Comparison of ENCODE assay signal across 1 cellular context in the genomic region with DNA sequence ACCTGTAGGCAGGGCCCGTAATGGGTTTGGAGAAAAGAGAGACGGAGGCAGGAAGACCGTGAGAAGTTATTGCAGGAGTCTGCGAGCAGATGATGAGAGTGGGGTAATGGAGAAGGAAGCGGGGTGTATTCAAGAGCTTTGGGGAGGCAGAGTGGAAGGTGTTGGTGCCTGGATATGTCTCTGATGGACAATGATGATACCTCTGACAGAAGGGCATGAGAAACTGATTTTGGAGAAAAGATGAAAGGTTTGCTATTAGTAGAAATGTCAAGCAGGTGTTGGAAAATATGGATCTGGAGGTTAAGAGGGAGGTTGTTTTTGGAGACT.
TF ChIP-seq lines count a peak whose summit lies in the region.

No MANE protein-coding gene starts in this region.

TF ChIP-seq in K562, 482 proteins besides CTCF, POLR2A, EP300 and RAD21 (continued from another document and continues in another):
- TF ChIP-seq ZNF764 (CRISPR knock-in tag; IDR thresholded peaks at IDR 0.05; ENCODE audit: low read depth) (no peak), MAFK (IDR thresholded peaks at IDR 0.05; ENCODE audit: low read length) (peak; percentile 12; the same call in 1 of the 2 replicates), HMGN3 (IDR thresholded peaks at IDR 0.05; ENCODE audit: borderline replicate concordance, extremely low read depth, insufficient read length, low read depth, low read length) (no peak), POLR2B (IDR thresholded peaks at IDR 0.05; ENCODE audit: low read depth, partially characterized antibody) (peak; percentile 34), CHD2 (IDR thresholded peaks at IDR 0.05; ENCODE audit: low read depth, low read length) (no peak), ZNF232 (CRISPR knock-in tag; IDR thresholded peaks at IDR 0.05) (no peak), POLR3G (IDR thresholded peaks at IDR 0.05; ENCODE audit: extremely low read depth, insufficient read length, insufficient replicate concordance) (no peak), NFRKB (IDR thresholded peaks at IDR 0.05; ENCODE audit: low read depth) (0 out of 2 replicates have a peak, but pooled peaks have one; percentile 47), MTA1 (IDR thresholded peaks at IDR 0.05; ENCODE audit: borderline replicate concordance) (0 out of 2 replicates have a peak, but pooled peaks have one; percentile 15), FOSL1 (tag; conservative IDR thresholded peaks at IDR 0.05) (peak; percentile 46; the same call in 1 of the 2 replicates), ARID1B (IDR thresholded peaks at IDR 0.05) (0 out of 2 replicates have a peak, but pooled peaks have one; percentile 42), HDGF (IDR thresholded peaks at IDR 0.05) (peak; percentile 91), TAL1 (IDR thresholded peaks at IDR 0.05) (no peak), SMC3 (conservative IDR thresholded peaks at IDR 0.05; ENCODE audit: insufficient read depth, low read depth, low read length) (no peak), BRCA1 (IDR thresholded peaks at IDR 0.05) (no peak), BRCA1 (CRISPR knock-in tag; IDR thresholded peaks at IDR 0.05) (no peak), ZNF586 (CRISPR knock-in tag; conservative IDR thresholded peaks at IDR 0.05) (no peak), IRF2 (CRISPR knock-in tag; IDR thresholded peaks at IDR 0.05) (no peak), ZNF445 (CRISPR knock-in tag; IDR thresholded peaks at IDR 0.05; ENCODE audit: low read depth) (no peak), SMARCB1 (IDR thresholded peaks at IDR 0.05; ENCODE audit: insufficient read length, low read depth) (no peak), ZNF174 (CRISPR knock-in tag; IDR thresholded peaks at IDR 0.05) (no peak), MTA2 (IDR thresholded peaks at IDR 0.05; ENCODE audit: low read depth) (0 out of 2 replicates have a peak, but pooled peaks have one; percentile 7), NCOA4 (IDR thresholded peaks at IDR 0.05; ENCODE audit: partially characterized antibody) (peak; percentile 8), TBP (optimal IDR thresholded peaks at IDR 0.05; ENCODE audit: low read depth, low read length) (no peak), LEF1 (IDR thresholded peaks at IDR 0.05) (peak; percentile 42), PTTG1 (tag; IDR thresholded peaks at IDR 0.05; ENCODE audit: low read depth) (no peak), HDAC3 (IDR thresholded peaks at IDR 0.05; ENCODE audit: borderline replicate concordance, partially characterized antibody) (no peak), YBX1 (IDR thresholded peaks at IDR 0.05) (0 out of 2 replicates have a peak, but pooled peaks have one; percentile 29), NCOA1 (IDR thresholded peaks at IDR 0.05; ENCODE audit: low read depth) (0 out of 2 replicates have a peak, but pooled peaks have one; percentile 47), HNRNPLL (IDR thresholded peaks at IDR 0.05; ENCODE audit: low read depth, low read length, poor library complexity, severe bottlenecking) (no peak), HDAC1 (IDR thresholded peaks at IDR 0.05) (peak in 1 of 2 experiments; percentile 40; a peak in 1 of 4 replicates), CSDE1 (IDR thresholded peaks at IDR 0.05) (no peak), BCOR (IDR thresholded peaks at IDR 0.05) (0 out of 2 replicates have a peak, but pooled peaks have one; percentile 17), TCF7L2 (IDR thresholded peaks at IDR 0.05; ENCODE audit: low read depth, low read length) (no peak), COPS2 (conservative IDR thresholded peaks at IDR 0.05) (no peak)
- TF ChIP-seq, protein P1, sequence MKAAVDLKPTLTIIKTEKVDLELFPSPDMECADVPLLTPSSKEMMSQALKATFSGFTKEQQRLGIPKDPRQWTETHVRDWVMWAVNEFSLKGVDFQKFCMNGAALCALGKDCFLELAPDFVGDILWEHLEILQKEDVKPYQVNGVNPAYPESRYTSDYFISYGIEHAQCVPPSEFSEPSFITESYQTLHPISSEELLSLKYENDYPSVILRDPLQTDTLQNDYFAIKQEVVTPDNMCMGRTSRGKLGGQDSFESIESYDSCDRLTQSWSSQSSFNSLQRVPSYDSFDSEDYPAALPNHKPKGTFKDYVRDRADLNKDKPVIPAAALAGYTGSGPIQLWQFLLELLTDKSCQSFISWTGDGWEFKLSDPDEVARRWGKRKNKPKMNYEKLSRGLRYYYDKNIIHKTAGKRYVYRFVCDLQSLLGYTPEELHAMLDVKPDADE (conservative IDR thresholded peaks at IDR 0.05; ENCODE audit: control insufficient read depth, low read depth, low read length) = no peak
- TF ChIP-seq, protein P2, sequence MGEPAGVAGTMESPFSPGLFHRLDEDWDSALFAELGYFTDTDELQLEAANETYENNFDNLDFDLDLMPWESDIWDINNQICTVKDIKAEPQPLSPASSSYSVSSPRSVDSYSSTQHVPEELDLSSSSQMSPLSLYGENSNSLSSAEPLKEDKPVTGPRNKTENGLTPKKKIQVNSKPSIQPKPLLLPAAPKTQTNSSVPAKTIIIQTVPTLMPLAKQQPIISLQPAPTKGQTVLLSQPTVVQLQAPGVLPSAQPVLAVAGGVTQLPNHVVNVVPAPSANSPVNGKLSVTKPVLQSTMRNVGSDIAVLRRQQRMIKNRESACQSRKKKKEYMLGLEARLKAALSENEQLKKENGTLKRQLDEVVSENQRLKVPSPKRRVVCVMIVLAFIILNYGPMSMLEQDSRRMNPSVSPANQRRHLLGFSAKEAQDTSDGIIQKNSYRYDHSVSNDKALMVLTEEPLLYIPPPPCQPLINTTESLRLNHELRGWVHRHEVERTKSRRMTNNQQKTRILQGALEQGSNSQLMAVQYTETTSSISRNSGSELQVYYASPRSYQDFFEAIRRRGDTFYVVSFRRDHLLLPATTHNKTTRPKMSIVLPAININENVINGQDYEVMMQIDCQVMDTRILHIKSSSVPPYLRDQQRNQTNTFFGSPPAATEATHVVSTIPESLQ (CRISPR knock-in tag; IDR thresholded peaks at IDR 0.05) = no peak
- TF ChIP-seq, protein P3, sequence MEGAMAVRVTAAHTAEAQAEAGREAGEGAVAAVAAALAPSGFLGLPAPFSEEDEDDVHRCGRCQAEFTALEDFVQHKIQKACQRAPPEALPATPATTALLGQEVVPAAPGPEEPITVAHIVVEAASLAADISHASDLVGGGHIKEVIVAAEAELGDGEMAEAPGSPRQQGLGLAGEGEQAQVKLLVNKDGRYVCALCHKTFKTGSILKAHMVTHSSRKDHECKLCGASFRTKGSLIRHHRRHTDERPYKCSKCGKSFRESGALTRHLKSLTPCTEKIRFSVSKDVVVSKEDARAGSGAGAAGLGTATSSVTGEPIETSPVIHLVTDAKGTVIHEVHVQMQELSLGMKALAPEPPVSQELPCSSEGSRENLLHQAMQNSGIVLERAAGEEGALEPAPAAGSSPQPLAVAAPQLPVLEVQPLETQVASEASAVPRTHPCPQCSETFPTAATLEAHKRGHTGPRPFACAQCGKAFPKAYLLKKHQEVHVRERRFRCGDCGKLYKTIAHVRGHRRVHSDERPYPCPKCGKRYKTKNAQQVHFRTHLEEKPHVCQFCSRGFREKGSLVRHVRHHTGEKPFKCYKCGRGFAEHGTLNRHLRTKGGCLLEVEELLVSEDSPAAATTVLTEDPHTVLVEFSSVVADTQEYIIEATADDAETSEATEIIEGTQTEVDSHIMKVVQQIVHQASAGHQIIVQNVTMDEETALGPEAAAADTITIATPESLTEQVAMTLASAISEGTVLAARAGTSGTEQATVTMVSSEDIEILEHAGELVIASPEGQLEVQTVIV (CRISPR knock-in tag; IDR thresholded peaks at IDR 0.05; ENCODE audit: borderline replicate concordance) = no peak
- TF ChIP-seq, protein P4, sequence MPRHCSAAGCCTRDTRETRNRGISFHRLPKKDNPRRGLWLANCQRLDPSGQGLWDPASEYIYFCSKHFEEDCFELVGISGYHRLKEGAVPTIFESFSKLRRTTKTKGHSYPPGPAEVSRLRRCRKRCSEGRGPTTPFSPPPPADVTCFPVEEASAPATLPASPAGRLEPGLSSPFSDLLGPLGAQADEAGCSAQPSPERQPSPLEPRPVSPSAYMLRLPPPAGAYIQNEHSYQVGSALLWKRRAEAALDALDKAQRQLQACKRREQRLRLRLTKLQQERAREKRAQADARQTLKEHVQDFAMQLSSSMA (CRISPR knock-in tag; IDR thresholded peaks at IDR 0.05) = no peak
- TF ChIP-seq, protein P5, sequence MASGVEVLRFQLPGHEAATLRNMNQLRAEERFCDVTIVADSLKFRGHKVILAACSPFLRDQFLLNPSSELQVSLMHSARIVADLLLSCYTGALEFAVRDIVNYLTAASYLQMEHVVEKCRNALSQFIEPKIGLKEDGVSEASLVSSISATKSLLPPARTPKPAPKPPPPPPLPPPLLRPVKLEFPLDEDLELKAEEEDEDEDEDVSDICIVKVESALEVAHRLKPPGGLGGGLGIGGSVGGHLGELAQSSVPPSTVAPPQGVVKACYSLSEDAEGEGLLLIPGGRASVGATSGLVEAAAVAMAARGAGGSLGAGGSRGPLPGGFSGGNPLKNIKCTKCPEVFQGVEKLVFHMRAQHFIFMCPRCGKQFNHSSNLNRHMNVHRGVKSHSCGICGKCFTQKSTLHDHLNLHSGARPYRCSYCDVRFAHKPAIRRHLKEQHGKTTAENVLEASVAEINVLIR (CRISPR knock-in tag; IDR thresholded peaks at IDR 0.05) = no peak
- TF ChIP-seq, protein P6, sequence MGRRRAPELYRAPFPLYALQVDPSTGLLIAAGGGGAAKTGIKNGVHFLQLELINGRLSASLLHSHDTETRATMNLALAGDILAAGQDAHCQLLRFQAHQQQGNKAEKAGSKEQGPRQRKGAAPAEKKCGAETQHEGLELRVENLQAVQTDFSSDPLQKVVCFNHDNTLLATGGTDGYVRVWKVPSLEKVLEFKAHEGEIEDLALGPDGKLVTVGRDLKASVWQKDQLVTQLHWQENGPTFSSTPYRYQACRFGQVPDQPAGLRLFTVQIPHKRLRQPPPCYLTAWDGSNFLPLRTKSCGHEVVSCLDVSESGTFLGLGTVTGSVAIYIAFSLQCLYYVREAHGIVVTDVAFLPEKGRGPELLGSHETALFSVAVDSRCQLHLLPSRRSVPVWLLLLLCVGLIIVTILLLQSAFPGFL (CRISPR knock-in tag; IDR thresholded peaks at IDR 0.05) = no peak
- TF ChIP-seq, protein P7, sequence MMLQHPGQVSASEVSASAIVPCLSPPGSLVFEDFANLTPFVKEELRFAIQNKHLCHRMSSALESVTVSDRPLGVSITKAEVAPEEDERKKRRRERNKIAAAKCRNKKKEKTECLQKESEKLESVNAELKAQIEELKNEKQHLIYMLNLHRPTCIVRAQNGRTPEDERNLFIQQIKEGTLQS (IDR thresholded peaks at IDR 0.05) = 0 out of 2 replicates have a peak, but pooled peaks have one; percentile 24
- TF ChIP-seq, protein P7 (CRISPR knock-in tag; conservative IDR thresholded peaks at IDR 0.05) = no peak
- TF ChIP-seq, protein P8, sequence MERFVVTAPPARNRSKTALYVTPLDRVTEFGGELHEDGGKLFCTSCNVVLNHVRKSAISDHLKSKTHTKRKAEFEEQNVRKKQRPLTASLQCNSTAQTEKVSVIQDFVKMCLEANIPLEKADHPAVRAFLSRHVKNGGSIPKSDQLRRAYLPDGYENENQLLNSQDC (CRISPR knock-in tag; IDR thresholded peaks at IDR 0.05) = no peak
- TF ChIP-seq, protein P9, sequence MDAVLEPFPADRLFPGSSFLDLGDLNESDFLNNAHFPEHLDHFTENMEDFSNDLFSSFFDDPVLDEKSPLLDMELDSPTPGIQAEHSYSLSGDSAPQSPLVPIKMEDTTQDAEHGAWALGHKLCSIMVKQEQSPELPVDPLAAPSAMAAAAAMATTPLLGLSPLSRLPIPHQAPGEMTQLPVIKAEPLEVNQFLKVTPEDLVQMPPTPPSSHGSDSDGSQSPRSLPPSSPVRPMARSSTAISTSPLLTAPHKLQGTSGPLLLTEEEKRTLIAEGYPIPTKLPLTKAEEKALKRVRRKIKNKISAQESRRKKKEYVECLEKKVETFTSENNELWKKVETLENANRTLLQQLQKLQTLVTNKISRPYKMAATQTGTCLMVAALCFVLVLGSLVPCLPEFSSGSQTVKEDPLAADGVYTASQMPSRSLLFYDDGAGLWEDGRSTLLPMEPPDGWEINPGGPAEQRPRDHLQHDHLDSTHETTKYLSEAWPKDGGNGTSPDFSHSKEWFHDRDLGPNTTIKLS (IDR thresholded peaks at IDR 0.05; ENCODE audit: borderline replicate concordance, low read depth) = 0 out of 2 replicates have a peak, but pooled peaks have one; percentile 24
- TF ChIP-seq, protein P10, sequence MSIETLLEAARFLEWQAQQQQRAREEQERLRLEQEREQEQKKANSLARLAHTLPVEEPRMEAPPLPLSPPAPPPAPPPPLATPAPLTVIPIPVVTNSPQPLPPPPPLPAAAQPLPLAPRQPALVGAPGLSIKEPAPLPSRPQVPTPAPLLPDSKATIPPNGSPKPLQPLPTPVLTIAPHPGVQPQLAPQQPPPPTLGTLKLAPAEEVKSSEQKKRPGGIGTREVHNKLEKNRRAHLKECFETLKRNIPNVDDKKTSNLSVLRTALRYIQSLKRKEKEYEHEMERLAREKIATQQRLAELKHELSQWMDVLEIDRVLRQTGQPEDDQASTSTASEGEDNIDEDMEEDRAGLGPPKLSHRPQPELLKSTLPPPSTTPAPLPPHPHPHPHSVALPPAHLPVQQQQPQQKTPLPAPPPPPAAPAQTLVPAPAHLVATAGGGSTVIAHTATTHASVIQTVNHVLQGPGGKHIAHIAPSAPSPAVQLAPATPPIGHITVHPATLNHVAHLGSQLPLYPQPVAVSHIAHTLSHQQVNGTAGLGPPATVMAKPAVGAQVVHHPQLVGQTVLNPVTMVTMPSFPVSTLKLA (conservative IDR thresholded peaks at IDR 0.05) = 0 out of 4 replicates have a peak, but pooled peaks of 1 of the 2 experiments have one; percentile 10
- TF ChIP-seq, protein P11, sequence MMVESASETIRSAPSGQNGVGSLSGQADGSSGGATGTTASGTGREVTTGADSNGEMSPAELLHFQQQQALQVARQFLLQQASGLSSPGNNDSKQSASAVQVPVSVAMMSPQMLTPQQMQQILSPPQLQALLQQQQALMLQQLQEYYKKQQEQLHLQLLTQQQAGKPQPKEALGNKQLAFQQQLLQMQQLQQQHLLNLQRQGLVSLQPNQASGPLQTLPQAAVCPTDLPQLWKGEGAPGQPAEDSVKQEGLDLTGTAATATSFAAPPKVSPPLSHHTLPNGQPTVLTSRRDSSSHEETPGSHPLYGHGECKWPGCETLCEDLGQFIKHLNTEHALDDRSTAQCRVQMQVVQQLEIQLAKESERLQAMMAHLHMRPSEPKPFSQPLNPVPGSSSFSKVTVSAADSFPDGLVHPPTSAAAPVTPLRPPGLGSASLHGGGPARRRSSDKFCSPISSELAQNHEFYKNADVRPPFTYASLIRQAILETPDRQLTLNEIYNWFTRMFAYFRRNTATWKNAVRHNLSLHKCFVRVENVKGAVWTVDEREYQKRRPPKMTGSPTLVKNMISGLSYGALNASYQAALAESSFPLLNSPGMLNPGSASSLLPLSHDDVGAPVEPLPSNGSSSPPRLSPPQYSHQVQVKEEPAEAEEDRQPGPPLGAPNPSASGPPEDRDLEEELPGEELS (CRISPR knock-in tag; IDR thresholded peaks at IDR 0.05; ENCODE audit: borderline replicate concordance) = no peak
- TF ChIP-seq, protein P12, sequence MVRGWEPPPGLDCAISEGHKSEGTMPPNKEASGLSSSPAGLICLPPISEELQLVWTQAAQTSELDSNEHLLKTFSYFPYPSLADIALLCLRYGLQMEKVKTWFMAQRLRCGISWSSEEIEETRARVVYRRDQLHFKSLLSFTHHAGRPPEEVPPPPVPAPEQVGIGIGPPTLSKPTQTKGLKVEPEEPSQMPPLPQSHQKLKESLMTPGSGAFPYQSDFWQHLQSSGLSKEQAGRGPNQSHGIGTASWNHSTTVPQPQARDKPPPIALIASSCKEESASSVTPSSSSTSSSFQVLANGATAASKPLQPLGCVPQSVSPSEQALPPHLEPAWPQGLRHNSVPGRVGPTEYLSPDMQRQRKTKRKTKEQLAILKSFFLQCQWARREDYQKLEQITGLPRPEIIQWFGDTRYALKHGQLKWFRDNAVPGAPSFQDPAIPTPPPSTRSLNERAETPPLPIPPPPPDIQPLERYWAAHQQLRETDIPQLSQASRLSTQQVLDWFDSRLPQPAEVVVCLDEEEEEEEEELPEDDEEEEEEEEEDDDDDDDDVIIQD (CRISPR knock-in tag; IDR thresholded peaks at IDR 0.05) = no peak
